ENCODE assay signal across 17 cellular contexts in genomic region chr6:166235666-166236292, GRCh38.
DNase-seq lines count a peak whose midpoint lies in the region; ATAC-seq and TF ChIP-seq lines count a peak whose summit lies in the region.
"Had no signal": no experiment of that assay in that cellular context is flagged by ENCODE, and none has a peak within 500 bp of the region (broad histone marks: within the 10 kb centered on the region; RNA-seq: fewer than 3 reads in every experiment).

No MANE protein-coding gene starts in this region.

- H3K4me1 Mint-ChIP-seq in activated CD8-positive, alpha-beta memory T cell treated with anti-CD3 and anti-CD28 coated beads, Interleukin-2, amount 10 ng/mL, durations not matched to agents 7 days and 5 days, result peaks cover 31% of the 10 kb centered on the region
- H3K4me1 Mint-ChIP-seq in GM23338, result peaks cover 10% of the 10 kb centered on the region; the same call in 2 of the 3 replicates
- peaks cover 25% of the 10 kb centered on the region for H3K4me1 Mint-ChIP-seq in dendritic cell treated with granulocyte-macrophage colony-stimulating factor and Interleukin-4, amounts not matched to agents 40 ng/mL and 50 ng/mL, for 4 days (ENCODE audit: low read depth)
- peaks cover 12% of the 10 kb centered on the region for H3K4me1 Mint-ChIP-seq in neural progenitor cell

- intact Hi-C loops in dendritic cell treated with granulocyte-macrophage colony-stimulating factor and Interleukin-4, amounts not matched to agents 40 ng/mL and 50 ng/mL, for 4 days (cut with micrococcal nuclease), result no loop called here

- no peaks in the 10 kb centered on the region for H4K20me1 ChIP-seq in GM23338 (replicated peaks; ENCODE audit: insufficient read depth)
- H4K20me1 ChIP-seq in neural progenitor cell (ENCODE audit: low read depth), result no peaks in the 10 kb centered on the region
- no peaks in the 10 kb centered on the region for H4K20me1 ChIP-seq in hepatocyte (ENCODE audit: insufficient read depth, poor library complexity, severe bottlenecking)

- H3K27me3 ChIP-seq in GM23338 (ENCODE audit: insufficient read depth) (no peaks in the 10 kb centered on the region), neural progenitor cell (no peaks in the 10 kb centered on the region), hepatocyte (peaks cover 29% of the 10 kb centered on the region)
- H3K27me3 ChIP-seq: MG63 had no signal

- no peaks in the 10 kb centered on the region for H3F3A ChIP-seq in GM23338 (replicated peaks; ENCODE audit: low read depth)
- H3F3A ChIP-seq in neural progenitor cell (ENCODE audit: low read depth), result peaks cover 6% of the 10 kb centered on the region

- no peak for DNase-seq in activated CD8-positive, alpha-beta memory T cell treated with anti-CD3 and anti-CD28 coated beads, Interleukin-2, amount 10 ng/mL, durations not matched to agents 7 days and 5 days
- no peak for DNase-seq in activated CD8-positive, alpha-beta memory T cell treated with anti-CD3 and anti-CD28 coated beads for 24 hours
- DNase-seq in GM23338 (ENCODE audit: low spot score), result no peak
- no peak for DNase-seq in neural progenitor cell (ENCODE audit: low spot score)
- no peak for DNase-seq in hepatocyte (ENCODE audit: low spot score)
- no peak for DNase-seq in GOT3 (lab: John Stamatoyannopoulos, UW)
- DNase-seq: NCI-H1105, NCI-H1694, NCI-H2227 treated with DMSO at 0.1 percent for 48 hours, NCI-H524, PC-9, SJCRH30 had no signal

- H3K36me3 ChIP-seq in GM23338 (ENCODE audit: insufficient read depth) (no peaks in the 10 kb centered on the region), neural progenitor cell (no peaks in the 10 kb centered on the region), hepatocyte (replicated peaks; ENCODE audit: insufficient read depth, low read depth) (no peaks in the 10 kb centered on the region)
- H3K36me3 ChIP-seq: MG63, SJCRH30 had no signal

- no peaks in the 10 kb centered on the region for H3K4me1 ChIP-seq in GM23338 (ENCODE audit: insufficient read depth)
- peaks cover 10% of the 10 kb centered on the region for H3K4me1 ChIP-seq in neural progenitor cell
- H3K4me1 ChIP-seq in hepatocyte (ENCODE audit: insufficient read depth), result no peaks in the 10 kb centered on the region
- H3K4me1 ChIP-seq: A549, SJCRH30 had no signal

- no peaks in the 10 kb centered on the region for H3K9me3 Mint-ChIP-seq in activated CD8-positive, alpha-beta memory T cell treated with anti-CD3 and anti-CD28 coated beads, Interleukin-2, amount 10 ng/mL, durations not matched to agents 7 days and 5 days (ENCODE audit: low read depth)
- no peaks in the 10 kb centered on the region for H3K9me3 Mint-ChIP-seq in GM23338
- no peaks in the 10 kb centered on the region for H3K9me3 Mint-ChIP-seq in dendritic cell treated with granulocyte-macrophage colony-stimulating factor and Interleukin-4, amounts not matched to agents 40 ng/mL and 50 ng/mL, for 4 days
- no peaks in the 10 kb centered on the region for H3K9me3 Mint-ChIP-seq in neural progenitor cell

- H3K9me3 ChIP-seq in neural progenitor cell (ENCODE audit: low read depth) (no peaks in the 10 kb centered on the region), hepatocyte (ENCODE audit: low read depth) (no peaks in the 10 kb centered on the region)
- H3K9me3 ChIP-seq: A549, MG63, SJCRH30 had no signal

- H3K27ac Mint-ChIP-seq in activated CD8-positive, alpha-beta memory T cell treated with anti-CD3 and anti-CD28 coated beads, Interleukin-2, amount 10 ng/mL, durations not matched to agents 7 days and 5 days, result peak overlapping the region; percentile 41
- no peak overlapping the region for H3K27ac Mint-ChIP-seq in GM23338
- H3K27ac Mint-ChIP-seq in dendritic cell treated with granulocyte-macrophage colony-stimulating factor and Interleukin-4, amounts not matched to agents 40 ng/mL and 50 ng/mL, for 4 days, result peak overlapping the region; percentile 69
- peak overlapping the region; percentile 42 for H3K27ac Mint-ChIP-seq in neural progenitor cell

- H3K4me2 ChIP-seq in GM23338 (no peak overlapping the region), neural progenitor cell (no peak overlapping the region), hepatocyte (no peak overlapping the region)
- H3K4me2 ChIP-seq: A549, PC-9 had no signal

- no peak overlapping the region for H3K4me3 Mint-ChIP-seq in activated CD8-positive, alpha-beta memory T cell treated with anti-CD3 and anti-CD28 coated beads, Interleukin-2, amount 10 ng/mL, durations not matched to agents 7 days and 5 days
- H3K4me3 Mint-ChIP-seq in GM23338 (no peak overlapping the region), neural progenitor cell (no peak overlapping the region)
- no peak overlapping the region for H3K4me3 Mint-ChIP-seq in dendritic cell treated with granulocyte-macrophage colony-stimulating factor and Interleukin-4, amounts not matched to agents 40 ng/mL and 50 ng/mL, for 4 days

- H2AFZ ChIP-seq in GM23338 (no peak overlapping the region), neural progenitor cell (replicated peaks) (no peak overlapping the region), hepatocyte (no peak overlapping the region)
- H2AFZ ChIP-seq: PC-9 had no signal

- H3K36me3 Mint-ChIP-seq in activated CD8-positive, alpha-beta memory T cell treated with anti-CD3 and anti-CD28 coated beads, Interleukin-2, amount 10 ng/mL, durations not matched to agents 7 days and 5 days, result no peaks in the 10 kb centered on the region
- no peaks in the 10 kb centered on the region for H3K36me3 Mint-ChIP-seq in GM23338 (ENCODE audit: low read depth)
- H3K36me3 Mint-ChIP-seq in dendritic cell treated with granulocyte-macrophage colony-stimulating factor and Interleukin-4, amounts not matched to agents 40 ng/mL and 50 ng/mL, for 4 days (ENCODE audit: low read depth), result no peaks in the 10 kb centered on the region
- H3K36me3 Mint-ChIP-seq in neural progenitor cell, result no peaks in the 10 kb centered on the region

- H3K4me3 ChIP-seq in GM23338, result no peak overlapping the region
- no peak overlapping the region for H3K4me3 ChIP-seq in neural progenitor cell
- H3K4me3 ChIP-seq in hepatocyte, result no peak overlapping the region
- H3K4me3 ChIP-seq: A549, MG63, PC-9, SJCRH30 had no signal

- peaks cover 68% of the 10 kb centered on the region for H3K27me3 Mint-ChIP-seq in activated CD8-positive, alpha-beta memory T cell treated with anti-CD3 and anti-CD28 coated beads, Interleukin-2, amount 10 ng/mL, durations not matched to agents 7 days and 5 days
- peaks cover 3% of the 10 kb centered on the region for H3K27me3 Mint-ChIP-seq in GM23338 (ENCODE audit: insufficient read depth, low read depth, poor library complexity)
- peaks cover 11% of the 10 kb centered on the region for H3K27me3 Mint-ChIP-seq in dendritic cell treated with granulocyte-macrophage colony-stimulating factor and Interleukin-4, amounts not matched to agents 40 ng/mL and 50 ng/mL, for 4 days
- H3K27me3 Mint-ChIP-seq in neural progenitor cell (ENCODE audit: insufficient read depth, low read depth), result peaks cover 8% of the 10 kb centered on the region

- ATAC-seq in activated CD8-positive, alpha-beta memory T cell treated with anti-CD3 and anti-CD28 coated beads, Interleukin-2, amount 10 ng/mL, durations not matched to agents 7 days and 5 days, result peak; percentile 11
- peak; percentile 32; the same call in 2 of the 3 replicates for ATAC-seq in GM23338
- no peak for ATAC-seq in HG03565 (IDR thresholded peaks at IDR 0.05; ENCODE audit: unreplicated experiment)

- WGBS in hepatocyte (ENCODE audit: low lambda C conversion rate, missing lambda C conversion rate), result 91% methylated on average over 17 of the region's 17 CpGs

- TF ChIP-seq CTCF in GM23338 (conservative IDR thresholded peaks at IDR 0.05; ENCODE audit: low read depth in 2 of 2) (no peak), neural progenitor cell (IDR thresholded peaks at IDR 0.05) (no peak), hepatocyte (IDR thresholded peaks at IDR 0.05; ENCODE audit: poor library complexity) (no peak)

- CTCF ChIA-PET in activated CD8-positive, alpha-beta memory T cell treated with anti-CD3 and anti-CD28 coated beads, Interleukin-2, amount 10 ng/mL, durations not matched to agents 7 days and 5 days (lab: Charles Lee), result interaction anchor here (0.6 to 1.4 kb wide), 10 partner anchors 9 to 153 kb away, joined by 3 to 12 read pairs (median 3); no protein-coding TSS in a partner anchor

- no peaks in the 10 kb centered on the region for H3K9me2 ChIP-seq in GM23338 (ENCODE audit: insufficient read depth)
- no peaks in the 10 kb centered on the region for H3K9me2 ChIP-seq in hepatocyte (replicated peaks; ENCODE audit: insufficient read depth)

- H3K27ac ChIP-seq in GM23338 (ENCODE audit: low read depth), result no peak overlapping the region
- no peak overlapping the region for H3K27ac ChIP-seq in neural progenitor cell
- H3K27ac ChIP-seq in hepatocyte, result no peak overlapping the region
- H3K27ac ChIP-seq: A549, C4-2B, PC-9, SJCRH30 had no signal

- H3K9ac ChIP-seq in neural progenitor cell, result no peak overlapping the region

- no peaks in the 10 kb centered on the region for H3K79me2 ChIP-seq in GM23338 (replicated peaks; ENCODE audit: insufficient read depth)
- H3K79me2 ChIP-seq in neural progenitor cell (ENCODE audit: low read depth), result no peaks in the 10 kb centered on the region
- no peaks in the 10 kb centered on the region for H3K79me2 ChIP-seq in hepatocyte

TF ChIP-seq in GM23338, 12 proteins besides CTCF, POLR2A, EP300 and RAD21:
- no peak for TF ChIP-seq ZNF331 (CRISPR knock-in tag; IDR thresholded peaks at IDR 0.05; ENCODE audit: low read depth)
- TF ChIP-seq NANOG (IDR thresholded peaks at IDR 0.05; ENCODE audit: borderline replicate concordance), result no peak
- no peak for TF ChIP-seq STAT1 (IDR thresholded peaks at IDR 0.05; ENCODE audit: unreplicated experiment)
- no peak for TF ChIP-seq POLR2AphosphoS5 (IDR thresholded peaks at IDR 0.05; ENCODE audit: low read depth)
